Comparison of ENCODE assay signal across 8 cellular contexts in genomic region chr17:38705803-38706624, GRCh38. TPM values are rescaled to one million over a fixed set of nuclear protein-coding genes. Genes with fewer than 3 reads are reported as not detected.
DNase-seq lines count a peak whose midpoint lies in the region; ATAC-seq and TF ChIP-seq lines count a peak whose summit lies in the region.

No MANE protein-coding gene starts in this region.

- no peak for ATAC-seq in natural killer cell
- no peak for ATAC-seq in GM21737 (IDR thresholded peaks at IDR 0.05; ENCODE audit: unreplicated experiment)

- no peaks in the 10 kb centered on the region for H3K27me3 ChIP-seq in fibroblast of lung (ENCODE audit: control insufficient read depth, insufficient read depth, low read length)

- H4K20me1 ChIP-seq in fibroblast of lung (ENCODE audit: control insufficient read depth, extremely low read depth, insufficient read depth, low read length) = no peaks in the 10 kb centered on the region

- under 1% methylated on average over 44 of the region's 44 CpGs for WGBS in urinary bladder

- peaks cover 78% of the 10 kb centered on the region for H3K36me3 Mint-ChIP-seq in activated T-cell treated with anti-CD3 and anti-CD28 coated beads, Interleukin-2, amount 50 U/mL, for 24 hours (ENCODE audit: low read depth)
- H3K36me3 Mint-ChIP-seq in natural killer cell = peaks cover 8% of the 10 kb centered on the region

- no peak overlapping the region for H2AFZ ChIP-seq in fibroblast of lung (ENCODE audit: low read length)

- H3K27me3 Mint-ChIP-seq in activated T-cell treated with anti-CD3 and anti-CD28 coated beads, Interleukin-2, amount 50 U/mL, for 24 hours = no peaks in the 10 kb centered on the region
- H3K27me3 Mint-ChIP-seq in natural killer cell (ENCODE audit: low read depth in 2 of 2) = no peaks in the 10 kb centered on the region

- DNase-seq in EH (ENCODE audit: low read depth) (peak; percentile 35), NCI-H2171 treated with DMSO at 0.1 percent for 48 hours (lab: John Stamatoyannopoulos, UW) (peak; percentile 79), fibroblast of lung (ENCODE audit: low read depth in 2 of 2) (no peak), natural killer cell (no peak), HPDE6-E6E7 (ENCODE audit: extremely low spot score) (no peak)
- peak; percentile 59 for DNase-seq in activated T-cell treated with anti-CD3 and anti-CD28 coated beads, Interleukin-2, amount 50 U/mL, for 24 hours

- H3K4me1 ChIP-seq in fibroblast of lung (ENCODE audit: control insufficient read depth, extremely low read depth, insufficient read depth, low read length) = peaks cover 9% of the 10 kb centered on the region
- H3K4me1 ChIP-seq in urinary bladder (ENCODE audit: insufficient read depth) = no peaks in the 10 kb centered on the region

- no peaks in the 10 kb centered on the region for H3K9me3 ChIP-seq in fibroblast of lung (ENCODE audit: control insufficient read depth, insufficient read depth, low read depth, low read length)

- H3K9ac ChIP-seq in fibroblast of lung (ENCODE audit: insufficient read depth, low read length) = peak overlapping the region; percentile 38

- no peak overlapping the region for H3K27ac ChIP-seq in fibroblast of lung (ENCODE audit: insufficient read depth, low read length)
- peak overlapping the region; percentile 72 for H3K27ac ChIP-seq in urinary bladder (ENCODE audit: low read depth)

- intact Hi-C loops in natural killer cell (cut with micrococcal nuclease) = loop anchor here (10.0 kb wide), 1 partner anchor 49 kb away; the partner anchor contains the start of gene PSMB3

- H3K79me2 ChIP-seq in fibroblast of lung (ENCODE audit: control insufficient read depth, insufficient read depth, low read length) = peaks cover 2% of the 10 kb centered on the region

- TF ChIP-seq CTCF in fibroblast of lung (conservative IDR thresholded peaks at IDR 0.05 in 1 of 2, IDR thresholded peaks at IDR 0.05 in 1 of 2; ENCODE audit: low read depth in 1 of 2, low read length in 2 of 2) (no peak), natural killer cell (IDR thresholded peaks at IDR 0.05) (no peak)

- peak overlapping the region; percentile 94 for H3K27ac Mint-ChIP-seq in activated T-cell treated with anti-CD3 and anti-CD28 coated beads, Interleukin-2, amount 50 U/mL, for 24 hours
- peak overlapping the region; percentile 88 to 100 for H3K27ac Mint-ChIP-seq in natural killer cell

- no peaks in the 10 kb centered on the region for H3K9me3 Mint-ChIP-seq in activated T-cell treated with anti-CD3 and anti-CD28 coated beads, Interleukin-2, amount 50 U/mL, for 24 hours
- no peaks in the 10 kb centered on the region for H3K9me3 Mint-ChIP-seq in natural killer cell

- H3K36me3 ChIP-seq in fibroblast of lung (ENCODE audit: control insufficient read depth, insufficient read depth, low read length) (peaks cover 2% of the 10 kb centered on the region), urinary bladder (ENCODE audit: insufficient read depth) (peaks cover 1% of the 10 kb centered on the region)

- H3K4me3 ChIP-seq in fibroblast of lung (replicated peaks in 1 of 4; ENCODE audit: control extremely low read depth in 1 of 4, insufficient read depth in 1 of 4, low read depth in 3 of 4, low read length in 4 of 4) (peak overlapping the region; percentile 30 to 81 (median 54)), urinary bladder (ENCODE audit: low read depth, low read length) (peak overlapping the region; percentile 91)

- peak overlapping the region; percentile 93 for H3K4me3 Mint-ChIP-seq in activated T-cell treated with anti-CD3 and anti-CD28 coated beads, Interleukin-2, amount 50 U/mL, for 24 hours
- peak overlapping the region; percentile 98 for H3K4me3 Mint-ChIP-seq in natural killer cell

- peaks cover 49% of the 10 kb centered on the region for H3K4me1 Mint-ChIP-seq in activated T-cell treated with anti-CD3 and anti-CD28 coated beads, Interleukin-2, amount 50 U/mL, for 24 hours (ENCODE audit: low read depth)
- peaks cover 67 to 87% of the 10 kb centered on the region in 2 donors for H3K4me1 Mint-ChIP-seq in natural killer cell

- H3K4me2 ChIP-seq in fibroblast of lung (ENCODE audit: extremely low read depth, insufficient read depth, low read length) = peak overlapping the region; percentile 89

RNA-seq across cellular contexts. Expression of gene MLLT6, which starts 0.9 kb away (rescaled TPM):
- total RNA-seq in fibroblast of lung (17.7 and 20.0 TPM in 2 replicates), natural killer cell (100 to 1,000 TPM; 478 to 578 (median 485) TPM), urinary bladder (38.5 TPM)
- polyA plus RNA-seq in fibroblast of lung (14.3 and 15.4 TPM in 2 replicates), urinary bladder (67.8 TPM)
- polyA plus RNA-seq in fibroblast of lung (2012) = 14.2 and 18.2 TPM in 2 replicates
- polyA minus RNA-seq in fibroblast of lung (ENCODE audit: low replicate concordance) = 17.6 and 34.5 TPM in 2 replicates

RNA-seq across cellular contexts. Expression of gene CISD3, which starts 24.1 kb away (rescaled TPM):
- total RNA-seq in fibroblast of lung (4.0 and 4.4 TPM in 2 replicates), natural killer cell (10 to 100 TPM; 32.6 to 37.4 (median 33.9) TPM), urinary bladder (1.6 TPM)
- polyA plus RNA-seq in fibroblast of lung (5.7 and 7.6 TPM in 2 replicates), urinary bladder (40.6 TPM)
- polyA plus RNA-seq in fibroblast of lung (2012) = 26.6 and 36.9 TPM in 2 replicates
- 14.4 and 14.9 TPM in 2 replicates for polyA minus RNA-seq in fibroblast of lung (ENCODE audit: low replicate concordance)

RNA-seq across cellular contexts. Expression of gene EPOP, which starts 31.3 kb away (rescaled TPM):
- 0.26 and 0.33 TPM in 2 replicates for total RNA-seq in fibroblast of lung
- polyA plus RNA-seq in fibroblast of lung = 0.14 and 0.24 TPM in 2 replicates
- polyA plus RNA-seq in fibroblast of lung (2012) = 0.44 and 0.48 TPM in 2 replicates
- polyA minus RNA-seq in fibroblast of lung (ENCODE audit: low replicate concordance) = 0.30 and 0.90 TPM in 2 replicates
- 1 to 10 TPM in 2 of 3 donors, under 1 TPM in 1; 0.66 to 1.9 (median 1.1) TPM for total RNA-seq in natural killer cell
- 0.32 TPM for total RNA-seq in urinary bladder
- 2.3 TPM for polyA plus RNA-seq in urinary bladder

RNA-seq across cellular contexts. Expression of gene PCGF2, which starts 42.1 kb away (rescaled TPM):
- 2.3 and 4.0 TPM in 2 replicates for total RNA-seq in fibroblast of lung
- 8.0 and 10.5 TPM in 2 replicates for polyA plus RNA-seq in fibroblast of lung
- 35.7 and 39.0 TPM in 2 replicates for polyA plus RNA-seq in fibroblast of lung (2012)
- 34.4 and 47.9 TPM in 2 replicates for polyA minus RNA-seq in fibroblast of lung (ENCODE audit: low replicate concordance)
- total RNA-seq in natural killer cell = under 1 TPM in 1 of 3 donors, not detected in 2; 0.12 TPM
- total RNA-seq in urinary bladder = 8.2 TPM
- polyA plus RNA-seq in urinary bladder = 26.5 TPM

RNA-seq across cellular contexts. Expression of gene PSMB3, which starts 46.5 kb away (rescaled TPM):
- total RNA-seq in fibroblast of lung = 215 and 299 TPM in 2 replicates
- polyA plus RNA-seq in fibroblast of lung = 210 and 334 TPM in 2 replicates
- polyA plus RNA-seq in fibroblast of lung (2012) = 196 and 333 TPM in 2 replicates
- 291 and 439 TPM in 2 replicates for polyA minus RNA-seq in fibroblast of lung (ENCODE audit: low replicate concordance)
- total RNA-seq in natural killer cell = 100 to 1,000 TPM; 102 to 129 (median 118) TPM
- total RNA-seq in urinary bladder = 97.5 TPM
- 202 TPM for polyA plus RNA-seq in urinary bladder

Comparison
In these comparisons a context has a peak if more than half of its experiments do, and no peak if none do; other contexts are left out.
1. DNase-seq: peak in EH (single experiment), NCI-H2171 treated with DMSO at 0.1 percent for 48 hours (single experiment) and activated T-cell treated with anti-CD3 and anti-CD28 coated beads, Interleukin-2, amount 50 U/mL, for 24 hours (single experiment); none in fibroblast of lung (0 of 2), natural killer cell (single experiment) and HPDE6-E6E7 (single experiment).
2. RNA of gene MLLT6, which starts 0.9 kb away (total RNA-seq): 478 to 578 TPM in natural killer cell; 38.5 TPM in urinary bladder (single experiment) and 17.7 to 20.0 TPM in fibroblast of lung; every median in the first group is over 10 times any median in the second.